8 cellular contexts compared by ENCODE assay signal in the genomic region with DNA sequence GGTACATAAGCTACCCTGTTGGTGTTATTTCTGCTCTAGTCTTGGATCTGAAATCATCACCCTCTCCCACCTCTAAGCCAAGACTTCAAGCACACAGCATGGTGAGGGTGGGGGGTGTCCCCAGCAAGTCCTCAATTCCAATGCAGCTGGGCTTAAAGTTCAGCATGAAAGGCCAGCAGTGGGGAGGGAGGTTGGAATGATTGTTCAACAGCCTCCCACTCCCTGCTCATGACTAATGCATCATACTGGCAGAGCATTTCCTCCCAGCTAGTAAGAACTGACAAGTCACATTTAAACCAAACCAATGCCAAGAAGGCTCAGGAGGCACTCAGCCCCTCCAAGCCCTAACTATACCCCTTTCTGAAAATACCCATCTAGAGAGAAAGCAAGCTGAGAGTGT. TPM values are rescaled to one million over a fixed set of nuclear protein-coding genes. Genes with fewer than 3 reads are reported as not detected.
DNase-seq lines count a peak whose midpoint lies in the region; ATAC-seq and TF ChIP-seq lines count a peak whose summit lies in the region.

No MANE protein-coding gene starts in this region.

- CTCF ChIA-PET in Panc1 (lab: Charles Lee): no interaction called here
- CTCF ChIA-PET in mammary epithelial cell (lab: Charles Lee; ENCODE audit: low non-redundant PET): interaction anchor here (0.6 kb wide), 1 partner anchor 649 kb away, joined by 3 read pairs; no protein-coding TSS in a partner anchor

- no peaks in the 10 kb centered on the region for H4K20me1 ChIP-seq in mammary epithelial cell (ENCODE audit: insufficient read depth, low read length)

- H3K4me1 ChIP-seq in Panc1 (ENCODE audit: control insufficient read depth, insufficient read depth, low read length): no peaks in the 10 kb centered on the region
- peaks cover 15% of the 10 kb centered on the region for H3K4me1 ChIP-seq in mammary epithelial cell (ENCODE audit: insufficient read depth, low read length)
- H3K4me1 ChIP-seq in effector memory CD4-positive, alpha-beta T cell (ENCODE audit: control insufficient read depth, insufficient read depth, low read length, poor library complexity, severe bottlenecking): no peaks in the 10 kb centered on the region

- peak overlapping the region; percentile 29 for H3K4me2 ChIP-seq in mammary epithelial cell (ENCODE audit: insufficient read depth, low read depth, low read length)

- TF ChIP-seq CTCF in AG09319 (IDR thresholded peaks at IDR 0.05; ENCODE audit: low read depth, low read length) (no peak), Panc1 (IDR thresholded peaks at IDR 0.05) (no peak), mammary epithelial cell (conservative IDR thresholded peaks at IDR 0.05 in 1 of 2, IDR thresholded peaks at IDR 0.05 in 1 of 2; ENCODE audit: extremely low read depth in 1 of 2, insufficient read depth in 1 of 2, low read depth in 1 of 2, low read length in 2 of 2) (no peak), WERI-Rb-1 (IDR thresholded peaks at IDR 0.05; ENCODE audit: low read depth, low read length) (no peak)

- dilution Hi-C loops in mammary epithelial cell (cut with HindIII; ENCODE audit: low sequenced_read_pairs): no loop called here

- in situ Hi-C loops in Panc1 (cut with HindIII; ENCODE audit: low pct_unique_long_range_greater_than_20kb, low sequenced_read_pairs) (no loop called here), mammary epithelial cell (cut with MboI; ENCODE audit: low sequenced_read_pairs in 2 of 2) (no loop called here)

- BruUV-seq in Panc1 (replicated peaks; lab: Mats Ljungman, UMichigan) (no TSS peak), mammary epithelial cell (replicated peaks; lab: Mats Ljungman, UMichigan) (no TSS peak)

- H3K79me2 ChIP-seq in mammary epithelial cell (ENCODE audit: insufficient read depth, low read length): no peaks in the 10 kb centered on the region

- DNase-seq in AG09319 (ENCODE audit: extremely low read depth, low read depth) (peak; percentile 18), Panc1 (ENCODE audit: low read depth, low spot score) (no peak), mammary epithelial cell (peak; percentile 74), renal cortical epithelial cell (ENCODE audit: low read depth) (peak; percentile 95), NOMO-1 (lab: John Stamatoyannopoulos, UW; ENCODE audit: unreplicated experiment in 2 of 2) (no peak), NCI-H510A treated with DMSO at 0.1 percent for 48 hours (lab: John Stamatoyannopoulos, UW) (no peak), WERI-Rb-1 (no peak)
- DNase-seq in effector memory CD4-positive, alpha-beta T cell: no peak

- POLR2A ChIA-PET in Panc1 (lab: Charles Lee): no interaction called here

- no peaks in the 10 kb centered on the region for H3K36me3 ChIP-seq in Panc1 (ENCODE audit: control insufficient read depth, insufficient read depth, low read length)
- no peaks in the 10 kb centered on the region for H3K36me3 ChIP-seq in mammary epithelial cell (ENCODE audit: insufficient read depth, low read length)
- no peaks in the 10 kb centered on the region for H3K36me3 ChIP-seq in effector memory CD4-positive, alpha-beta T cell (ENCODE audit: control insufficient read depth, insufficient read depth, low read length)
- no peaks in the 10 kb centered on the region for H3K36me3 ChIP-seq in WERI-Rb-1

- H3K4me3 ChIP-seq in Panc1 (ENCODE audit: low read depth in 2 of 2, low read length in 2 of 2) (no peak overlapping the region), mammary epithelial cell (replicated peaks in 1 of 3; ENCODE audit: insufficient read depth in 1 of 3, low read depth in 2 of 3, low read length in 3 of 3) (no peak overlapping the region), WERI-Rb-1 (ENCODE audit: low read depth, low read length) (no peak overlapping the region)
- no peak overlapping the region for H3K4me3 ChIP-seq in effector memory CD4-positive, alpha-beta T cell (ENCODE audit: insufficient read depth, low read depth, low read length, poor library complexity, severe bottlenecking)

- H3K9ac ChIP-seq in mammary epithelial cell (ENCODE audit: insufficient read depth, low read length): no peak overlapping the region

- intact Hi-C loops in Panc1 (cut with micrococcal nuclease; ENCODE audit: unreplicated experiment) (no loop called here), mammary epithelial cell (cut with micrococcal nuclease) (no loop called here)

- no peaks in the 10 kb centered on the region for H3K27me3 ChIP-seq in Panc1 (ENCODE audit: control insufficient read depth, insufficient read depth, low read length)
- H3K27me3 ChIP-seq in mammary epithelial cell (ENCODE audit: insufficient read depth, low read length): no peaks in the 10 kb centered on the region
- no peaks in the 10 kb centered on the region for H3K27me3 ChIP-seq in effector memory CD4-positive, alpha-beta T cell (replicated peaks; ENCODE audit: control insufficient read depth, insufficient read depth, low read length, poor library complexity, severe bottlenecking)
- H3K27me3 ChIP-seq in WERI-Rb-1 (ENCODE audit: insufficient read depth, low read depth, severe bottlenecking): no peaks in the 10 kb centered on the region

- H2AFZ ChIP-seq in mammary epithelial cell (ENCODE audit: low read depth, low read length): peak overlapping the region; percentile 43

- H3K27ac ChIP-seq in Panc1 (ENCODE audit: low read length): no peak overlapping the region
- peak overlapping the region; percentile 48 for H3K27ac ChIP-seq in mammary epithelial cell (ENCODE audit: insufficient read depth, low read depth, low read length)
- no peak overlapping the region for H3K27ac ChIP-seq in effector memory CD4-positive, alpha-beta T cell (ENCODE audit: insufficient read depth, low read length, poor library complexity, severe bottlenecking)
- no peak overlapping the region for H3K27ac ChIP-seq in WERI-Rb-1

- H3K9me3 ChIP-seq in Panc1 (ENCODE audit: control insufficient read depth, insufficient read depth, low read depth, low read length) (no peaks in the 10 kb centered on the region), mammary epithelial cell (replicated peaks; ENCODE audit: insufficient read depth, low read length) (no peaks in the 10 kb centered on the region), WERI-Rb-1 (ENCODE audit: severe bottlenecking) (no peaks in the 10 kb centered on the region)
- H3K9me3 ChIP-seq in effector memory CD4-positive, alpha-beta T cell (ENCODE audit: control insufficient read depth, low read length): no peaks in the 10 kb centered on the region

- ATAC-seq in Panc1: peak; percentile 70

RNA-seq across cellular contexts. Expression of a gene that starts 50.1 kb away (rescaled TPM):
- 3.7 TPM for total RNA-seq in Panc1 (2021; ENCODE audit: unreplicated experiment)
- 1.9 TPM for polyA plus RNA-seq in Panc1 (2012; ENCODE audit: insufficient read length)
- total RNA-seq in mammary epithelial cell: 10 to 100 TPM; 14.7 to 27.7 TPM
- 13.0 TPM for polyA plus RNA-seq in mammary epithelial cell
- 28.0 TPM for polyA minus RNA-seq in mammary epithelial cell
- 5.9 and 7.6 TPM in 2 replicates for total RNA-seq in renal cortical epithelial cell

Comparison
In these comparisons a context has a peak if more than half of its experiments do, and no peak if none do; other contexts are left out.
1. DNase-seq: peak in AG09319 (single experiment), mammary epithelial cell (single experiment) and renal cortical epithelial cell (single experiment); none in Panc1 (single experiment), NOMO-1 (0 of 2), NCI-H510A treated with DMSO at 0.1 percent for 48 hours (single experiment), effector memory CD4-positive, alpha-beta T cell (0 of 3) and WERI-Rb-1 (single experiment).